32 cellular contexts compared by ENCODE assay signal in genomic region chr9:108259917-108260675, GRCh38.
A peak's percentile ranks its signal among the peaks of the same experiment; 100 is the strongest.
DNase-seq lines count a peak whose midpoint lies in the region; ATAC-seq, FAIRE-seq and TF ChIP-seq lines count a peak whose summit lies in the region.
"Had no signal": no experiment of that assay in that cellular context is flagged by ENCODE, and none has a peak within 500 bp of the region (broad histone marks: within the 10 kb centered on the region; RNA-seq: fewer than 3 reads in every experiment).

No MANE protein-coding gene starts in this region.

- no peaks in the 10 kb centered on the region for H3K36me3 ChIP-seq in bronchial epithelial cell (ENCODE audit: control insufficient read depth, insufficient read depth, low read length)
- no peaks in the 10 kb centered on the region for H3K36me3 ChIP-seq in thymus (ENCODE audit: control insufficient read depth, insufficient read depth)
- no peaks in the 10 kb centered on the region for H3K36me3 ChIP-seq in SJCRH30
- H3K36me3 ChIP-seq: left lung, right lobe of liver, transverse colon, WERI-Rb-1 had no signal

- H3K9me3 ChIP-seq in thymus (ENCODE audit: control insufficient read depth) (no peaks in the 10 kb centered on the region), SJCRH30 (replicated peaks) (no peaks in the 10 kb centered on the region)
- H3K9me3 ChIP-seq: Caco-2, left lung, right lobe of liver, transverse colon had no signal

- FAIRE-seq in bronchial epithelial cell (lab: Jason Lieb, UNC): peak; percentile 23
- FAIRE-seq: RCC 7860 had no signal

- no peak for TF ChIP-seq CTCF in bronchial epithelial cell (IDR thresholded peaks at IDR 0.05; ENCODE audit: insufficient read depth, low read length, severe bottlenecking)

- no peak for ATAC-seq in GM21786 (IDR thresholded peaks at IDR 0.05; ENCODE audit: unreplicated experiment)
- ATAC-seq: GM23338, left lung, right lobe of liver had no signal

- H3K27ac ChIP-seq in thymus (ENCODE audit: low read depth) (peak overlapping the region; percentile 57), SJCRH30 (no peak overlapping the region)
- H3K27ac ChIP-seq: C4-2B, left lung, right lobe of liver, transverse colon, WERI-Rb-1 had no signal

- H3K4me3 ChIP-seq in bronchial epithelial cell (ENCODE audit: low read depth, low read length) (no peak overlapping the region), thymus (ENCODE audit: low read length) (no peak overlapping the region), SJCRH30 (no peak overlapping the region)
- H3K4me3 ChIP-seq: GM23338, left lung, right lobe of liver, transverse colon had no signal

- DNase-seq in HPDE6-E6E7 (ENCODE audit: extremely low spot score) (peak; percentile 71), bronchial epithelial cell (ENCODE audit: low read depth) (peak; percentile 99), foreskin melanocyte (peak; percentile 24), NCI-H1930 (lab: John Stamatoyannopoulos, UW) (no peak), SJCRH30 (no peak)
- DNase-seq: activated CD4-positive, alpha-beta T cell treated with anti-CD3 and anti-CD28 coated beads for 4 hours; activated CD8-positive, alpha-beta memory T cell treated with anti-CD3 and anti-CD28 coated beads for 24 hours; activated effector memory CD4-positive, alpha-beta T cell treated with Interleukin-2 at 50 U/mL for 16 hours; activated T-cell treated with anti-CD3 and anti-CD28 coated beads for 4 hours; aorta; Caco-2; central memory CD4-positive, alpha-beta T cell; DMS79 treated with DMSO at 0.1 percent for 48 hours; HFFc6; immature natural killer cell; IMR-90; left lung; mesendoderm; NCI-H1092; NCI-H1694; NCI-H446 treated with DMSO at 0.1 percent for 48 hours; posterior cingulate gyrus; right lobe of liver; stimulated activated CD4-positive, alpha-beta T cell treated with anti-CD3 and anti-CD28 coated beads, Interleukin-12 subunit alpha, Interleukin-12 subunit beta, amount 100 ng/mL, for 4 hours; stimulated activated CD4-positive, alpha-beta T cell treated with anti-CD3 and anti-CD28 coated beads, Interleukin-2, amount 100 ng/mL, for 48 hours; transverse colon; WERI-Rb-1 had no signal

- 94% methylated on average over 5 of the region's 5 CpGs for WGBS in thymus

- H3K27me3 ChIP-seq in bronchial epithelial cell (ENCODE audit: control insufficient read depth, insufficient read depth, low read length) (no peaks in the 10 kb centered on the region), thymus (ENCODE audit: control insufficient read depth, insufficient read depth) (no peaks in the 10 kb centered on the region), SJCRH30 (0 out of 2 replicates have a peak, but pooled peaks cover 2% of the 10 kb centered on the region)
- H3K27me3 ChIP-seq: left lung, right lobe of liver, transverse colon had no signal

- H3K4me1 ChIP-seq in thymus (ENCODE audit: control insufficient read depth, insufficient read depth, low read length): no peaks in the 10 kb centered on the region
- no peaks in the 10 kb centered on the region for H3K4me1 ChIP-seq in SJCRH30
- H3K4me1 ChIP-seq: Caco-2, left lung, right lobe of liver, transverse colon had no signal

Comparison
In these comparisons a context has a peak if more than half of its experiments do, and no peak if none do; other contexts are left out.
1. DNase-seq: peak in HPDE6-E6E7 (single experiment), bronchial epithelial cell (single experiment) and foreskin melanocyte (single experiment); none in NCI-H1930 (0 of 2) and SJCRH30 (0 of 2).